ENCODE assay signal across 9 cellular contexts in genomic region chr1:61052393-61053280, GRCh38. TPM values are rescaled to one million over a fixed set of nuclear protein-coding genes. Genes with fewer than 3 reads are reported as not detected.
DNase-seq lines count a peak whose midpoint lies in the region; ATAC-seq, FAIRE-seq and TF ChIP-seq lines count a peak whose summit lies in the region.
"Had no signal": no experiment of that assay in that cellular context is flagged by ENCODE, and none has a peak within 500 bp of the region (broad histone marks: within the 10 kb centered on the region; RNA-seq: fewer than 3 reads in every experiment).

No MANE protein-coding gene starts in this region.

- no peak for ATAC-seq in heart left ventricle
- no peak for ATAC-seq in Right ventricle myocardium inferior
- peak in 1 of 2 donors; percentile 20 for ATAC-seq in upper lobe of left lung (ENCODE audit: low FRiP score in 2 of 2)
- ATAC-seq in GM21367 (IDR thresholded peaks at IDR 0.05; ENCODE audit: unreplicated experiment) = no peak

- H3K4me1 Mint-ChIP-seq in astrocyte (ENCODE audit: low read depth, unreplicated experiment) (peaks cover 6% of the 10 kb centered on the region), mesothelial cell of epicardium (peaks cover 56% of the 10 kb centered on the region)

- H3K36me3 Mint-ChIP-seq in astrocyte (ENCODE audit: low read depth, unreplicated experiment) (no peaks in the 10 kb centered on the region), mesothelial cell of epicardium (no peaks in the 10 kb centered on the region)

- H3K9me3 Mint-ChIP-seq in astrocyte (ENCODE audit: unreplicated experiment) (no peaks in the 10 kb centered on the region), mesothelial cell of epicardium (no peaks in the 10 kb centered on the region)

- peak overlapping the region; percentile 54 for H3K4me2 ChIP-seq in astrocyte (ENCODE audit: low read length)

- peak overlapping the region in 9 of 12 donors; percentile 54 to 88 (median 82) for H3K4me3 ChIP-seq in heart left ventricle
- H3K4me3 ChIP-seq in astrocyte (ENCODE audit: insufficient read depth, low read depth, low read length) = no peak overlapping the region
- peak overlapping the region in 3 of 4 donors; percentile 44 to 55 (median 53) for H3K4me3 ChIP-seq in upper lobe of left lung

- H3K4me1 ChIP-seq in heart left ventricle (peaks cover 0 to 62% (median 37%) of the 10 kb centered on the region in 12 donors), astrocyte (ENCODE audit: insufficient read depth, low read length) (peaks cover 3% of the 10 kb centered on the region), upper lobe of left lung (peaks cover 36 to 66% (median 49%) of the 10 kb centered on the region in 4 donors)

- TF ChIP-seq POLR2A in heart left ventricle (IDR thresholded peaks at IDR 0.05) = no peak
- TF ChIP-seq POLR2A in upper lobe of left lung (IDR thresholded peaks at IDR 0.05) = no peak
- TF ChIP-seq POLR2A in H54 (IDR thresholded peaks at IDR 0.05; ENCODE audit: low read depth, low read length) = no peak

- H3K9me3 ChIP-seq in heart left ventricle (no peaks in the 10 kb centered on the region), astrocyte (ENCODE audit: insufficient read depth, low read depth, low read length) (no peaks in the 10 kb centered on the region), upper lobe of left lung (no peaks in the 10 kb centered on the region)

- no peak for DNase-seq in heart left ventricle
- DNase-seq in Right ventricle myocardium inferior (ENCODE audit: missing footprints) = no peak
- DNase-seq in astrocyte (ENCODE audit: low read depth) = no peak
- no peak for DNase-seq in mesothelial cell of epicardium (ENCODE audit: low spot score in 2 of 2, unreplicated experiment in 2 of 2)
- DNase-seq in upper lobe of left lung = peak in 1 of 2 donors; percentile 44
- no peak for DNase-seq in ACHN
- no peak for DNase-seq in H54 (ENCODE audit: insufficient read length, low spot score)
- DNase-seq: NCI-H2081 treated with DMSO at 0.1 percent for 48 hours had no signal

- H4K20me1 ChIP-seq in astrocyte (ENCODE audit: insufficient read depth, low read length) = peaks cover 7% of the 10 kb centered on the region

- TF ChIP-seq CTCF in heart left ventricle (IDR thresholded peaks at IDR 0.05) (no peak), astrocyte (IDR thresholded peaks at IDR 0.05; ENCODE audit: insufficient read depth, low read depth, low read length) (no peak), mesothelial cell of epicardium (IDR thresholded peaks at IDR 0.05; ENCODE audit: unreplicated experiment) (no peak), upper lobe of left lung (IDR thresholded peaks at IDR 0.05) (no peak)

- peaks cover 58% of the 10 kb centered on the region for H3K27me3 Mint-ChIP-seq in astrocyte (ENCODE audit: low read depth, unreplicated experiment)
- no peaks in the 10 kb centered on the region for H3K27me3 Mint-ChIP-seq in mesothelial cell of epicardium (ENCODE audit: low read depth)

- intact Hi-C loops in heart left ventricle (cut with DNase I) (loop anchor here (2.0 to 10.0 kb wide), 15 partner anchors 26 to 802 kb away; partner anchors contain the start of gene PATJ (in 1 of the 10)), Right ventricle myocardium inferior (cut with DNase I) (loop anchor here (1.0 to 10.0 kb wide), 7 partner anchors 25 to 800 kb away; partner anchors contain the start of gene PATJ)

- 48 to 70% (median 58%) methylated on average over 15 of the region's 15 CpGs for WGBS in heart left ventricle, 4 donors
- 59 to 77% methylated on average over 15 of the region's 15 CpGs for WGBS in upper lobe of left lung, 2 donors

- H3K79me2 ChIP-seq in astrocyte (ENCODE audit: insufficient read depth, low read length) = no peaks in the 10 kb centered on the region

- no peak overlapping the region for H2AFZ ChIP-seq in astrocyte (ENCODE audit: low read depth, low read length)

- FAIRE-seq in astrocyte (lab: Jason Lieb, UNC) (no peak), H54 (lab: Jason Lieb, UNC) (no peak)

- H3K27me3 ChIP-seq in heart left ventricle (peaks cover 0 to 10% (median 0%) of the 10 kb centered on the region in 9 donors), astrocyte (ENCODE audit: insufficient read depth, low read length) (peaks cover 57% of the 10 kb centered on the region), upper lobe of left lung (no peaks in the 10 kb centered on the region)

- H3K36me3 ChIP-seq in heart left ventricle = no peaks in the 10 kb centered on the region
- H3K36me3 ChIP-seq in astrocyte (ENCODE audit: insufficient read depth, low read length) = no peaks in the 10 kb centered on the region
- no peaks in the 10 kb centered on the region for H3K36me3 ChIP-seq in upper lobe of left lung

- H3K27ac Mint-ChIP-seq in astrocyte (ENCODE audit: unreplicated experiment) = no peak overlapping the region
- peak overlapping the region; percentile 96 for H3K27ac Mint-ChIP-seq in mesothelial cell of epicardium

- H3K27ac ChIP-seq in heart left ventricle = peak overlapping the region; percentile 82 to 99 (median 97)
- no peak overlapping the region for H3K27ac ChIP-seq in astrocyte (ENCODE audit: low read depth, low read length)
- peak overlapping the region; percentile 19 to 96 (median 66) for H3K27ac ChIP-seq in upper lobe of left lung

- no peak overlapping the region for H3K9ac ChIP-seq in astrocyte (ENCODE audit: low read length)

- in situ Hi-C loops in ACHN (cut with HindIII; ENCODE audit: low pct_ligation_motif_present, low pct_unique_long_range_greater_than_20kb, low sequenced_read_pairs) = no loop called here

- TF ChIP-seq EP300 in upper lobe of left lung (IDR thresholded peaks at IDR 0.05) = no peak

- H3K4me3 Mint-ChIP-seq in astrocyte (ENCODE audit: unreplicated experiment) (peak overlapping the region; percentile 17), mesothelial cell of epicardium (peak overlapping the region; percentile 83)

RNA-seq across cellular contexts. Expression of gene NFIA, which starts 29.7 kb away (rescaled TPM):
- 100 to 1,000 TPM in 2 of 9 donors, 10 to 100 TPM in 7; 76.6 to 121 (median 98.5) TPM for total RNA-seq in heart left ventricle
- 10 to 100 TPM; 12.7 to 24.3 TPM for polyA plus RNA-seq in heart left ventricle
- 97.6 TPM for total RNA-seq in Right ventricle myocardium inferior
- 4.6 and 7.2 TPM in 2 replicates for total RNA-seq in astrocyte
- 152 to 163 TPM (median 162 TPM) in 3 replicates for total RNA-seq in mesothelial cell of epicardium
- total RNA-seq in upper lobe of left lung = 10 to 100 TPM; 33.5 to 94.3 (median 44.9) TPM
